In the genomic region with DNA sequence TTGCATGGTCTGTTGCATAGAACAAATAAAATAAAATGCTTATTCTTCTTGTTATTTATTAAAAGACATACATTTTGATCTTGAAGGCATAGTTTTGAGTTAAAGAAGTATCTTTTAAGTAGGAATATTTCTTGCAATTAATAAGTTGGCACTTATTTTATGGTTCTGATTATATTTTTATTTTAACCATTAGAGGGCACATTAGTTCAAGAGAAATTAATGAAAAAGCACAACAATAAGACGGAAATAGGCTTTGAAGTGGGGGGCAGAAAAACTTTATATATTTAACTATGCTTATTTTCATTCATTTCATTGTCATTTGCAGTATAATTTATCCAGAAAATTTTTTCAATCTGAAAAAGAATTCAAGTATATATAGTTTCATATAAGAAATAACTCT, we compare ENCODE assay signal across 16 cellular contexts.
"Had no signal": no experiment of that assay in that cellular context is flagged by ENCODE, and none has a peak within 500 bp of the region (broad histone marks: within the 10 kb centered on the region; RNA-seq: fewer than 3 reads in every experiment).

No MANE protein-coding gene starts in this region.

- H3K4me1 Mint-ChIP-seq: activated naive CD4-positive, alpha-beta T cell treated with anti-CD3 and anti-CD28 coated beads, Interleukin-2, amount 50 U/mL, for 24 hours; natural killer cell; stimulated activated naive B cell treated with anti-CD40 and anti-IgM and Interleukin-4, amounts not matched to agents 10 μg/mL and 1 μg/mL and 100 μg/mL, for 72 hours had no signal

- H3K4me1 ChIP-seq: esophagus squamous epithelium, thyroid gland had no signal

- H3K36me3 ChIP-seq: esophagus squamous epithelium, neutrophil, thyroid gland had no signal

- DNase-seq: activated CD4-positive, alpha-beta T cell treated with anti-CD3 and anti-CD28 coated beads, Interleukin-2, amount 50 U/mL, for 48 hours; activated T-cell treated with anti-CD3 and anti-CD28 coated beads, Interleukin-2, amount 50 U/mL, for 1 hour; effector CD4-positive, alpha-beta T cell; esophagus squamous epithelium; glutamatergic neuron; mesendoderm; natural killer cell; stimulated activated CD4-positive, alpha-beta T cell treated with anti-CD3 and anti-CD28 coated beads, Interleukin-15, amount 100 ng/mL, for 24 hours; stimulated activated CD4-positive, alpha-beta T cell treated with anti-CD3 and anti-CD28 coated beads, Interleukin-4, amount 100 ng/mL, for 1 hour; stimulated activated naive B cell treated with anti-CD40 and anti-IgM and Interleukin-4, amounts not matched to agents 10 μg/mL and 1 μg/mL and 100 μg/mL, for 72 hours; thyroid gland had no signal

- H3K4me3 Mint-ChIP-seq: activated naive CD4-positive, alpha-beta T cell treated with anti-CD3 and anti-CD28 coated beads, Interleukin-2, amount 50 U/mL, for 24 hours; natural killer cell; stimulated activated naive B cell treated with anti-CD40 and anti-IgM and Interleukin-4, amounts not matched to agents 10 μg/mL and 1 μg/mL and 100 μg/mL, for 72 hours had no signal

- H3K4me3 ChIP-seq: esophagus squamous epithelium, thyroid gland had no signal

- H3K27me3 ChIP-seq: esophagus squamous epithelium, thyroid gland had no signal

- H3K9me3 ChIP-seq: esophagus squamous epithelium, neutrophil, thyroid gland had no signal

- H3K36me3 Mint-ChIP-seq: activated naive CD4-positive, alpha-beta T cell treated with anti-CD3 and anti-CD28 coated beads, Interleukin-2, amount 50 U/mL, for 24 hours; natural killer cell; stimulated activated naive B cell treated with anti-CD40 and anti-IgM and Interleukin-4, amounts not matched to agents 10 μg/mL and 1 μg/mL and 100 μg/mL, for 72 hours had no signal

- ATAC-seq: natural killer cell; stimulated activated naive B cell treated with anti-CD40 and anti-IgM and Interleukin-4, amounts not matched to agents 10 μg/mL and 1 μg/mL and 100 μg/mL, for 72 hours had no signal

- H3K27ac Mint-ChIP-seq: activated naive CD4-positive, alpha-beta T cell treated with anti-CD3 and anti-CD28 coated beads, Interleukin-2, amount 50 U/mL, for 24 hours; natural killer cell; stimulated activated naive B cell treated with anti-CD40 and anti-IgM and Interleukin-4, amounts not matched to agents 10 μg/mL and 1 μg/mL and 100 μg/mL, for 72 hours had no signal

- FAIRE-seq: colon, endothelial cell of umbilical vein, urothelium cell line had no signal

- H3K27ac ChIP-seq: esophagus squamous epithelium, neutrophil, thyroid gland had no signal
